Comparison of ENCODE assay signal across 2 cellular contexts in the genomic region with DNA sequence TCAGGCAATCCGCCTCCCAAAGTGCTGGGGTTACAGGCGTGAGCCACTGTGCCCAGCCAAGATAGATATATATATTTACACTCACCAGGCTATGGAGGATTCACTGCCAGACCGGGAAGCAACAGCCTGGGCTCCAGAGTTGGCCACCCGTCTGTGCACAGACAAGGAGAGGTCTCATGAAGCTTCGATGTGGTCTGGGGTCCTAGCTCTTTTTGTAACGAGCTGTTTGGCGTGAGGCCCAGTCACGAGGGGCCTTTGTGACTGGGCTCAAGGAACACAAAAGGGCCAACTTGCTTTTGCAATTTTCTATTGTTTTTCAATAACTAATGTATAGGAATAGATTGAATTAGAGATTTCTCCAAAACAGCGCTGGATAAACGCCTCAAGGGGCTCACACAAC.
TF ChIP-seq lines count a peak whose summit lies in the region.

No MANE protein-coding gene starts in this region.

TF ChIP-seq in A549, 52 proteins besides CTCF, POLR2A, EP300 and RAD21 (continued from another document):
- TF ChIP-seq, protein P1, sequence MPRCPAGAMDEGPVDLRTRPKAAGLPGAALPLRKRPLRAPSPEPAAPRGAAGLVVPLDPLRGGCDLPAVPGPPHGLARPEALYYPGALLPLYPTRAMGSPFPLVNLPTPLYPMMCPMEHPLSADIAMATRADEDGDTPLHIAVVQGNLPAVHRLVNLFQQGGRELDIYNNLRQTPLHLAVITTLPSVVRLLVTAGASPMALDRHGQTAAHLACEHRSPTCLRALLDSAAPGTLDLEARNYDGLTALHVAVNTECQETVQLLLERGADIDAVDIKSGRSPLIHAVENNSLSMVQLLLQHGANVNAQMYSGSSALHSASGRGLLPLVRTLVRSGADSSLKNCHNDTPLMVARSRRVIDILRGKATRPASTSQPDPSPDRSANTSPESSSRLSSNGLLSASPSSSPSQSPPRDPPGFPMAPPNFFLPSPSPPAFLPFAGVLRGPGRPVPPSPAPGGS (IDR thresholded peaks at IDR 0.05): no peak
- TF ChIP-seq, protein P2, sequence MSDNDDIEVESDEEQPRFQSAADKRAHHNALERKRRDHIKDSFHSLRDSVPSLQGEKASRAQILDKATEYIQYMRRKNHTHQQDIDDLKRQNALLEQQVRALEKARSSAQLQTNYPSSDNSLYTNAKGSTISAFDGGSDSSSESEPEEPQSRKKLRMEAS (IDR thresholded peaks at IDR 0.05): no peak
- TF ChIP-seq BHLHE40 (IDR thresholded peaks at IDR 0.05; ENCODE audit: low read depth, low read length) (no peak), RFX5 (IDR thresholded peaks at IDR 0.05) (no peak), HDAC2 (IDR thresholded peaks at IDR 0.05) (no peak), NFE2L2 (conservative IDR thresholded peaks at IDR 0.05; ENCODE audit: low read length) (no peak), CEBPB (IDR thresholded peaks at IDR 0.05) (no peak)
- TF ChIP-seq, protein P3, sequence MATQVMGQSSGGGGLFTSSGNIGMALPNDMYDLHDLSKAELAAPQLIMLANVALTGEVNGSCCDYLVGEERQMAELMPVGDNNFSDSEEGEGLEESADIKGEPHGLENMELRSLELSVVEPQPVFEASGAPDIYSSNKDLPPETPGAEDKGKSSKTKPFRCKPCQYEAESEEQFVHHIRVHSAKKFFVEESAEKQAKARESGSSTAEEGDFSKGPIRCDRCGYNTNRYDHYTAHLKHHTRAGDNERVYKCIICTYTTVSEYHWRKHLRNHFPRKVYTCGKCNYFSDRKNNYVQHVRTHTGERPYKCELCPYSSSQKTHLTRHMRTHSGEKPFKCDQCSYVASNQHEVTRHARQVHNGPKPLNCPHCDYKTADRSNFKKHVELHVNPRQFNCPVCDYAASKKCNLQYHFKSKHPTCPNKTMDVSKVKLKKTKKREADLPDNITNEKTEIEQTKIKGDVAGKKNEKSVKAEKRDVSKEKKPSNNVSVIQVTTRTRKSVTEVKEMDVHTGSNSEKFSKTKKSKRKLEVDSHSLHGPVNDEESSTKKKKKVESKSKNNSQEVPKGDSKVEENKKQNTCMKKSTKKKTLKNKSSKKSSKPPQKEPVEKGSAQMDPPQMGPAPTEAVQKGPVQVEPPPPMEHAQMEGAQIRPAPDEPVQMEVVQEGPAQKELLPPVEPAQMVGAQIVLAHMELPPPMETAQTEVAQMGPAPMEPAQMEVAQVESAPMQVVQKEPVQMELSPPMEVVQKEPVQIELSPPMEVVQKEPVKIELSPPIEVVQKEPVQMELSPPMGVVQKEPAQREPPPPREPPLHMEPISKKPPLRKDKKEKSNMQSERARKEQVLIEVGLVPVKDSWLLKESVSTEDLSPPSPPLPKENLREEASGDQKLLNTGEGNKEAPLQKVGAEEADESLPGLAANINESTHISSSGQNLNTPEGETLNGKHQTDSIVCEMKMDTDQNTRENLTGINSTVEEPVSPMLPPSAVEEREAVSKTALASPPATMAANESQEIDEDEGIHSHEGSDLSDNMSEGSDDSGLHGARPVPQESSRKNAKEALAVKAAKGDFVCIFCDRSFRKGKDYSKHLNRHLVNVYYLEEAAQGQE (IDR thresholded peaks at IDR 0.05): no peak

TF ChIP-seq in HepG2, 621 proteins besides CTCF, POLR2A, EP300 and RAD21 (continued from another document):
- TF ChIP-seq, protein P4, sequence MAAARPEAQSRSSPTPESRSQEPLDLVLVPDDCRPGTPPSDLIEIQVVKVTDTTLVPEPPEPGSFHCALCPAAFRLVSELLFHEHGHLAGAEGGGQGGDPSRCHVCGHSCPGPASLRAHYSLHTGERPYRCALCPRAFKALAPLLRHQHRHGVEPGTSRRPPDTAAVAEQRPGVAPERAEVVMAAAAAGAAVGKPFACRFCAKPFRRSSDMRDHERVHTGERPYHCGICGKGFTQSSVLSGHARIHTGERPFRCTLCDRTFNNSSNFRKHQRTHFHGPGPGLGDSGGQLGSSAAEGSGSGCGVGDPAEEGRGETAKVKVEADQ (CRISPR knock-in tag; IDR thresholded peaks at IDR 0.05; ENCODE audit: borderline replicate concordance): no peak
- no peak for TF ChIP-seq SRY (CRISPR knock-in tag; IDR thresholded peaks at IDR 0.05)
- TF ChIP-seq, protein P5, sequence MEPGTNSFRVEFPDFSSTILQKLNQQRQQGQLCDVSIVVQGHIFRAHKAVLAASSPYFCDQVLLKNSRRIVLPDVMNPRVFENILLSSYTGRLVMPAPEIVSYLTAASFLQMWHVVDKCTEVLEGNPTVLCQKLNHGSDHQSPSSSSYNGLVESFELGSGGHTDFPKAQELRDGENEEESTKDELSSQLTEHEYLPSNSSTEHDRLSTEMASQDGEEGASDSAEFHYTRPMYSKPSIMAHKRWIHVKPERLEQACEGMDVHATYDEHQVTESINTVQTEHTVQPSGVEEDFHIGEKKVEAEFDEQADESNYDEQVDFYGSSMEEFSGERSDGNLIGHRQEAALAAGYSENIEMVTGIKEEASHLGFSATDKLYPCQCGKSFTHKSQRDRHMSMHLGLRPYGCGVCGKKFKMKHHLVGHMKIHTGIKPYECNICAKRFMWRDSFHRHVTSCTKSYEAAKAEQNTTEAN (CRISPR knock-in tag; conservative IDR thresholded peaks at IDR 0.05): no peak
- no peak for TF ChIP-seq ZNF3 (CRISPR knock-in tag; IDR thresholded peaks at IDR 0.05)
- no peak for TF ChIP-seq TBP (CRISPR knock-in tag; IDR thresholded peaks at IDR 0.05)
